Comparison of ENCODE assay signal across 1 cellular context in genomic region chr16:49055824-49056545, GRCh38.
TF ChIP-seq lines count a peak whose summit lies in the region.

No MANE protein-coding gene starts in this region.

TF ChIP-seq in GM12878, 131 proteins besides CTCF, POLR2A, EP300 and RAD21 (continued from another document):
- no peak for TF ChIP-seq IRF5 (IDR thresholded peaks at IDR 0.05; ENCODE audit: borderline replicate concordance)
- no peak for TF ChIP-seq BRCA1 (IDR thresholded peaks at IDR 0.05; ENCODE audit: low read depth, low read length)
- 0 out of 2 replicates have a peak, but pooled peaks have one; percentile 8 for TF ChIP-seq TCF12 (IDR thresholded peaks at IDR 0.05; ENCODE audit: low read depth, low read length)
